Comparison of ENCODE assay signal across 1 cellular context in the genomic region with DNA sequence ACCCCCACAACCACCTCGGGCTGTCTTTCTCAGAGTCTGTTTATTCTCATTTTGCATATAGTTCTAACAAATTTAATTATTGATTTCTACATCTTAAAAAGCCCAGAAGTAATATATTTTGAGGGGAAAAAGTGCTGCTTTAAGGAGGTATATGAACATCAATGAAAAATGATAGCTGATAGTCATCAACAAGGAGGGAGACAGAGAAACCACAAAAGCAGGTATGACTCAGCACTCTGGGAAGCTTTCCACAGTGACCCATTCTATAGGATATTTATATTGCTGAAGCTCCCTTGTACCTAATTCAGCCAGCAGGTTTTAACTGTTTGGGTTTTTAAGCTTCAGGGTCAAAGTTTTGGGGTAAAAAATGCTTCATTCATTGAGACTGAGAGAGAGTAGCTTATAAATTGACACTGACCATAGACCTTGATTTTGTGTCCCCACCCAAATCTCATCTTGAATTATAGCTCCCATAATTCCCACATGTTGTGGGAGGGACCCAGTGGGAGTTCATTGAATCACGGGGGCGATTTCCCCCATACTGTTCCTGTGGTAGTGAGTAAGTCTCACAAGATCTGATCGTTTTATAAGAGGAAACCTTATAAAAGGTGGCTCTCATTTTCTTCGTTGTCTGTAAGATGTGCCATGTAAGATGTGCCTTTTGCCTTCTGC.
TF ChIP-seq lines count a peak whose summit lies in the region.

No MANE protein-coding gene starts in this region.

TF ChIP-seq in GM23338, 12 proteins besides CTCF, POLR2A, EP300 and RAD21 (continued from another document):
- TF ChIP-seq, protein P1, sequence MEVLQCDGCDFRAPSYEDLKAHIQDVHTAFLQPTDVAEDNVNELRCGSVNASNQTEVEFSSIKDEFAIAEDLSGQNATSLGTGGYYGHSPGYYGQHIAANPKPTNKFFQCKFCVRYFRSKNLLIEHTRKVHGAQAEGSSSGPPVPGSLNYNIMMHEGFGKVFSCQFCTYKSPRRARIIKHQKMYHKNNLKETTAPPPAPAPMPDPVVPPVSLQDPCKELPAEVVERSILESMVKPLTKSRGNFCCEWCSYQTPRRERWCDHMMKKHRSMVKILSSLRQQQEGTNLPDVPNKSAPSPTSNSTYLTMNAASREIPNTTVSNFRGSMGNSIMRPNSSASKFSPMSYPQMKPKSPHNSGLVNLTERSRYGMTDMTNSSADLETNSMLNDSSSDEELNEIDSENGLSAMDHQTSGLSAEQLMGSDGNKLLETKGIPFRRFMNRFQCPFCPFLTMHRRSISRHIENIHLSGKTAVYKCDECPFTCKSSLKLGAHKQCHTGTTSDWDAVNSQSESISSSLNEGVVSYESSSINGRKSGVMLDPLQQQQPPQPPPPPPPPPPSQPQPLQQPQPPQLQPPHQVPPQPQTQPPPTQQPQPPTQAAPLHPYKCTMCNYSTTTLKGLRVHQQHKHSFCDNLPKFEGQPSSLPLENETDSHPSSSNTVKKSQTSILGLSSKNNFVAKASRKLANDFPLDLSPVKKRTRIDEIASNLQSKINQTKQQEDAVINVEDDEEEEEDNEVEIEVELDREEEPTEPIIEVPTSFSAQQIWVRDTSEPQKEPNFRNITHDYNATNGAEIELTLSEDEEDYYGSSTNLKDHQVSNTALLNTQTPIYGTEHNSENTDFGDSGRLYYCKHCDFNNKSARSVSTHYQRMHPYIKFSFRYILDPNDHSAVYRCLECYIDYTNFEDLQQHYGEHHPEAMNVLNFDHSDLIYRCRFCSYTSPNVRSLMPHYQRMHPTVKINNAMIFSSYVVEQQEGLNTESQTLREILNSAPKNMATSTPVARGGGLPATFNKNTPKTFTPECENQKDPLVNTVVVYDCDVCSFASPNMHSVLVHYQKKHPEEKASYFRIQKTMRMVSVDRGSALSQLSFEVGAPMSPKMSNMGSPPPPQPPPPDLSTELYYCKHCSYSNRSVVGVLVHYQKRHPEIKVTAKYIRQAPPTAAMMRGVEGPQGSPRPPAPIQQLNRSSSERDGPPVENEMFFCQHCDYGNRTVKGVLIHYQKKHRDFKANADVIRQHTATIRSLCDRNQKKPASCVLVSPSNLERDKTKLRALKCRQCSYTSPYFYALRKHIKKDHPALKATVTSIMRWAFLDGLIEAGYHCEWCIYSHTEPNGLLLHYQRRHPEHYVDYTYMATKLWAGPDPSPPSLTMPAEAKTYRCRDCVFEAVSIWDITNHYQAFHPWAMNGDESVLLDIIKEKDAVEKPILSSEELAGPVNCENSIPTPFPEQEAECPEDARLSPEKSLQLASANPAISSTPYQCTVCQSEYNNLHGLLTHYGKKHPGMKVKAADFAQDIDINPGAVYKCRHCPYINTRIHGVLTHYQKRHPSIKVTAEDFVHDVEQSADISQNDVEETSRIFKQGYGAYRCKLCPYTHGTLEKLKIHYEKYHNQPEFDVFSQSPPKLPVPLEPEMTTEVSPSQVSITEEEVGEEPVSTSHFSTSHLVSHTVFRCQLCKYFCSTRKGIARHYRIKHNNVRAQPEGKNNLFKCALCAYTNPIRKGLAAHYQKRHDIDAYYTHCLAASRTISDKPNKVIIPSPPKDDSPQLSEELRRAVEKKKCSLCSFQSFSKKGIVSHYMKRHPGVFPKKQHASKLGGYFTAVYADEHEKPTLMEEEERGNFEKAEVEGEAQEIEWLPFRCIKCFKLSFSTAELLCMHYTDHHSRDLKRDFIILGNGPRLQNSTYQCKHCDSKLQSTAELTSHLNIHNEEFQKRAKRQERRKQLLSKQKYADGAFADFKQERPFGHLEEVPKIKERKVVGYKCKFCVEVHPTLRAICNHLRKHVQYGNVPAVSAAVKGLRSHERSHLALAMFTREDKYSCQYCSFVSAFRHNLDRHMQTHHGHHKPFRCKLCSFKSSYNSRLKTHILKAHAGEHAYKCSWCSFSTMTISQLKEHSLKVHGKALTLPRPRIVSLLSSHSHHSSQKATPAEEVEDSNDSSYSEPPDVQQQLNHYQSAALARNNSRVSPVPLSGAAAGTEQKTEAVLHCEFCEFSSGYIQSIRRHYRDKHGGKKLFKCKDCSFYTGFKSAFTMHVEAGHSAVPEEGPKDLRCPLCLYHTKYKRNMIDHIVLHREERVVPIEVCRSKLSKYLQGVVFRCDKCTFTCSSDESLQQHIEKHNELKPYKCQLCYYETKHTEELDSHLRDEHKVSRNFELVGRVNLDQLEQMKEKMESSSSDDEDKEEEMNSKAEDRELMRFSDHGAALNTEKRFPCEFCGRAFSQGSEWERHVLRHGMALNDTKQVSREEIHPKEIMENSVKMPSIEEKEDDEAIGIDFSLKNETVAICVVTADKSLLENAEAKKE (CRISPR knock-in tag; IDR thresholded peaks at IDR 0.05): no peak
- no peak for TF ChIP-seq EZH2 (IDR thresholded peaks at IDR 0.05; ENCODE audit: low read depth, unreplicated experiment)
- TF ChIP-seq ZNF331 (CRISPR knock-in tag; IDR thresholded peaks at IDR 0.05; ENCODE audit: low read depth): no peak
